ENCODE assay signal across 22 cellular contexts in the genomic region with DNA sequence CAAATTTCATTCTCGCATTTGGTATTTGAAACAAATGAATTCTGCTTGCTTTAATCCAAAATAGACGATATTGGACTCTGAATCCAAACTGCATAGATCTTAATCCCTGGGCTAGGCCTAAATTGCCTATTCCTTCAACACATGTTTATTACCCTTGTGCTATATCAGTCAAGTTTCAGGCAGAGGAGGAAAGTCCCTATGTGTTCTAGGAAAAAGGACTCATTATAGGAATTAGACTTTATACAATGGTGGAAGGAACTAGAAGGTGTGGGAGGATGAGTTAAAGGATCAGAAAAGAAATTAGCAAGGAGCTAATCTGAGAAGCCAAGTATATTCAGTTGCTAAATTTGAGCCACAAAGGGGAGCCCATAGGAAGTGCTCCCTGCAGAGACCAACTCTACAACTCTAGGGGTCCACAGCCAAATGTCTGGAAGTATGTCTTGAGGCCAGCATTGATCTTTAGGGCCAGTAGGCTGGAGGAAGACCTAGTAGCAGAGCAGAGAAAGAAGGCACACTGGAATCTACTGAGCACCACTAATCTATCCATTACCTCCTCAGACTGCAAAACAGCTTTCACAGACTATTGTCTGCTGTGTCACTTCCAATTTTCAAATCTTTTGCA. TPM values are rescaled to one million over a fixed set of nuclear protein-coding genes. Genes with fewer than 3 reads are reported as not detected.
"Had no signal": no experiment of that assay in that cellular context is flagged by ENCODE, and none has a peak within 500 bp of the region (broad histone marks: within the 10 kb centered on the region; RNA-seq: fewer than 3 reads in every experiment).

No MANE protein-coding gene starts in this region.

- H3K4me1 ChIP-seq: foreskin keratinocyte, left ventricle myocardium inferior, psoas muscle, upper lobe of right lung had no signal

- H3K4me3 Mint-ChIP-seq: activated naive CD8-positive, alpha-beta T cell treated with anti-CD3 and anti-CD28 coated beads, Interleukin-2, amount 10 ng/mL, durations not matched to agents 7 days and 5 days; brain; nephron progenitor cell; T-helper 1 cell treated with Interleukin-12 subunit alpha and Interleukin-12 subunit beta and Interleukin-4 antibody, amounts not matched to agents 30 μg/mL and 1 μg/mL, for 36 hours had no signal

- H3K36me3 Mint-ChIP-seq: brain had no signal

- ATAC-seq: foreskin keratinocyte, psoas muscle, right cardiac atrium, upper lobe of right lung had no signal

- H3K27me3 Mint-ChIP-seq: activated naive CD8-positive, alpha-beta T cell treated with anti-CD3 and anti-CD28 coated beads, Interleukin-2, amount 10 ng/mL, durations not matched to agents 7 days and 5 days had no signal

- H3K36me3 ChIP-seq: left ventricle myocardium inferior, upper lobe of right lung had no signal

- DNase-seq: activated CD4-positive, CD25-positive, alpha-beta regulatory T cell treated with anti-CD3 and anti-CD28 coated beads, Interleukin-2, amount 50 U/mL, for 72 hours; activated CD8-positive, alpha-beta memory T cell treated with anti-CD3 and anti-CD28 coated beads, Interleukin-2, amount 50 U/mL, for 4 hours; activated naive CD4-positive, alpha-beta T cell; activated naive CD8-positive, alpha-beta T cell treated with anti-CD3 and anti-CD28 coated beads, Interleukin-2, amount 10 ng/mL, durations not matched to agents 7 days and 5 days; caudate nucleus; foreskin keratinocyte; glutamatergic neuron; hippocampal formation; kidney; left ventricle myocardium inferior; mammary epithelial cell; nephron progenitor cell; psoas muscle; right cardiac atrium; stimulated activated CD4-positive, alpha-beta T cell treated with anti-CD3 and anti-CD28 coated beads, Interleukin-2, amount 100 ng/mL, for 48 hours; upper lobe of right lung had no signal

- H3K4me1 Mint-ChIP-seq: nephron progenitor cell had no signal

- H3K9me3 Mint-ChIP-seq: nephron progenitor cell had no signal

- H3K27ac Mint-ChIP-seq: activated naive CD8-positive, alpha-beta T cell treated with anti-CD3 and anti-CD28 coated beads, Interleukin-2, amount 10 ng/mL, durations not matched to agents 7 days and 5 days; brain; nephron progenitor cell; T-helper 1 cell treated with Interleukin-12 subunit alpha and Interleukin-12 subunit beta and Interleukin-4 antibody, amounts not matched to agents 30 μg/mL and 1 μg/mL, for 36 hours had no signal

- H3K27me3 ChIP-seq: foreskin keratinocyte, upper lobe of right lung had no signal

- H3K4me3 ChIP-seq: left ventricle myocardium inferior, psoas muscle, upper lobe of right lung had no signal

- H3K9me3 ChIP-seq: left ventricle myocardium inferior, psoas muscle, upper lobe of right lung had no signal

- H3K27ac ChIP-seq: foreskin keratinocyte, left ventricle myocardium inferior, psoas muscle, upper lobe of right lung had no signal

RNA-seq across cellular contexts. Expression of a gene that starts 17.1 kb away (rescaled TPM):
- total RNA-seq: epithelial cell of proximal tubule, fibroblast of lung, foreskin keratinocyte, left ventricle myocardium inferior, mammary epithelial cell, myocyte, osteoblast had no signal
- polyA plus RNA-seq: fibroblast of lung, foreskin keratinocyte, mammary epithelial cell had no signal

RNA-seq across cellular contexts. Expression of a gene that starts 20.0 kb away (rescaled TPM):
- total RNA-seq: myocyte had no signal
